In the genomic region with DNA sequence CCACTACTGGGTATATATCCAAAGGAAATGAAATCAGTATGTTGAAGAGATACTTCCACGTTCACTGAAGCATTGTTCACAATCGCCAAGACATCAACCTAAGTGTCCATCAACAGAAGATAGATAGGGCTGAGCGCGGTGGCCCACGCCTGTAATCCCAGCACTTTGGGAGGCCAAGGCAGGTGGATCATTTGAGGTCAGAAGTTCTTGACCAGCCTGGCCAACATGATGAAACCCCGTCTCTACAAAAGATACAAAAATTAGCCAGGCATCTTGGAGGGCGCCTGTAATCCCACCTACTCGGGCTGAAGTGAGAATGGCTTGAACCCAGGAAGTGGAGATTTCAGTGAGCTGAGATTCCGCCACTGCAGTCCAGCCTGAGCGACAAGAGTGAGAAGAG, we compare ENCODE assay signal across 33 cellular contexts. TPM values are rescaled to one million over a fixed set of nuclear protein-coding genes. Genes with fewer than 3 reads are reported as not detected.
"Had no signal": no experiment of that assay in that cellular context is flagged by ENCODE, and none has a peak within 500 bp of the region (broad histone marks: within the 10 kb centered on the region; RNA-seq: fewer than 3 reads in every experiment).

No MANE protein-coding gene starts in this region.

- H3K4me2 ChIP-seq: neural progenitor cell had no signal

- H3K4me1 ChIP-seq: neural progenitor cell, right atrium auricular region, stomach, testis, thyroid gland, upper lobe of right lung had no signal

- H3K27me3 Mint-ChIP-seq: naive B cell; stimulated activated naive B cell treated with anti-CD40 and anti-IgM and Interleukin-4, amounts not matched to agents 10 μg/mL and 1 μg/mL and 100 μg/mL, for 72 hours had no signal

- ATAC-seq: natural killer cell; sciatic nerve; stimulated activated naive B cell treated with anti-CD40 and anti-IgM and Interleukin-4, amounts not matched to agents 10 μg/mL and 1 μg/mL and 100 μg/mL, for 72 hours; stimulated activated naive CD8-positive, alpha-beta T cell treated with anti-CD3 and anti-CD28 coated beads, Interleukin-15, Interleukin-2, amounts not matched to agents 100 U/mL and 50 U/mL, for 24 hours; upper lobe of right lung had no signal

- H2AFZ ChIP-seq: neural progenitor cell had no signal

- H3K9me3 Mint-ChIP-seq: immature natural killer cell; mesothelial cell of epicardium; naive B cell; natural killer cell; nephron progenitor cell; neural progenitor cell; stimulated activated naive B cell treated with anti-CD40 and anti-IgM and Interleukin-4, amounts not matched to agents 10 μg/mL and 1 μg/mL and 100 μg/mL, for 72 hours had no signal

- H3K4me3 ChIP-seq: left ventricle myocardium inferior, lung, neural progenitor cell, ovary, right atrium auricular region, skin epidermis, stomach, testis, thyroid gland, upper lobe of right lung had no signal

- FAIRE-seq: islet of Langerhans, urothelium cell line had no signal

- H3K4me3 Mint-ChIP-seq: immature natural killer cell; mesothelial cell of epicardium; naive B cell; natural killer cell; nephron progenitor cell; neural progenitor cell; stimulated activated naive B cell treated with anti-CD40 and anti-IgM and Interleukin-4, amounts not matched to agents 10 μg/mL and 1 μg/mL and 100 μg/mL, for 72 hours had no signal

- H3K9me3 ChIP-seq: left ventricle myocardium inferior, neutrophil, ovary, right atrium auricular region, stomach, testis, thyroid gland, upper lobe of right lung had no signal

- H3K27me3 ChIP-seq: neural progenitor cell, ovary, right atrium auricular region, stomach, testis, thyroid gland, upper lobe of right lung had no signal

- H3K9ac ChIP-seq: neural progenitor cell had no signal

- H3K4me1 Mint-ChIP-seq: mesothelial cell of epicardium, natural killer cell, nephron progenitor cell, neural progenitor cell had no signal

- H3K27ac Mint-ChIP-seq: mesothelial cell of epicardium, neural progenitor cell, progenitor cell of endocrine pancreas had no signal

- H3K36me3 ChIP-seq: ovary had no signal

- H3K27ac ChIP-seq: left ventricle myocardium inferior, neural progenitor cell, neutrophil, ovary, right atrium auricular region, skin epidermis, stomach, testis, thyroid gland, upper lobe of right lung had no signal

- DNase-seq: hypothalamus; immature natural killer cell; left ventricle myocardium inferior; mesendoderm; naive B cell; natural killer cell; nephron progenitor cell; occipital lobe; ovary; stimulated activated CD4-positive, alpha-beta T cell treated with anti-CD3 and anti-CD28 coated beads, Interleukin-12 subunit alpha, Interleukin-12 subunit beta, amount 100 ng/mL, for 4 hours; stimulated activated CD4-positive, alpha-beta T cell treated with anti-CD3 and anti-CD28 coated beads, Interleukin-15, amount 100 ng/mL, for 24 hours; stimulated activated CD4-positive, alpha-beta T cell treated with anti-CD3 and anti-CD28 coated beads, Interleukin-2, amount 100 ng/mL, for 24 hours; stimulated activated CD4-positive, alpha-beta T cell treated with anti-CD3 and anti-CD28 coated beads, Interleukin-4, amount 100 ng/mL, for 1 hour; stimulated activated naive B cell treated with anti-CD40 and anti-IgM and Interleukin-4, amounts not matched to agents 10 μg/mL and 1 μg/mL and 100 μg/mL, for 72 hours; stimulated activated naive CD8-positive, alpha-beta T cell treated with anti-CD3 and anti-CD28 coated beads, Interleukin-15, Interleukin-2, amounts not matched to agents 100 U/mL and 50 U/mL, for 24 hours; stomach; testis; thyroid gland; trophoblast cell; upper lobe of right lung had no signal

RNA-seq across cellular contexts. Expression of a gene that starts 34.5 kb away (rescaled TPM):
- total RNA-seq: kidney epithelial cell, left ventricle myocardium inferior, lung, mesothelial cell of epicardium, mononuclear cell, natural killer cell, occipital lobe, ovary, progenitor cell of endocrine pancreas, right atrium auricular region, sciatic nerve, stomach, testis, thyroid gland, upper lobe of right lung had no signal
- polyA plus RNA-seq: immature natural killer cell, lung, ovary, stomach had no signal

RNA-seq across cellular contexts. Expression of a gene that starts 58.3 kb away (rescaled TPM):
- total RNA-seq: kidney epithelial cell, left ventricle myocardium inferior, lung, mesothelial cell of epicardium, mononuclear cell, natural killer cell, occipital lobe, ovary, progenitor cell of endocrine pancreas, pulmonary artery endothelial cell, right atrium auricular region, sciatic nerve, stomach, thyroid gland, upper lobe of right lung had no signal
- polyA plus RNA-seq: immature natural killer cell, lung, ovary, stomach had no signal
